In genomic region chr11:40129276-40129675, GRCh38 we compare ENCODE assay signal across 10 cellular contexts.
A peak's percentile ranks its signal among the peaks of the same experiment; 100 is the strongest.
DNase-seq lines count a peak whose midpoint lies in the region; ATAC-seq and TF ChIP-seq lines count a peak whose summit lies in the region.
"Had no signal": no experiment of that assay in that cellular context is flagged by ENCODE, and none has a peak within 500 bp of the region (broad histone marks: within the 10 kb centered on the region; RNA-seq: fewer than 3 reads in every experiment).

No MANE protein-coding gene starts in this region.

- no peak overlapping the region for H2AFZ ChIP-seq in IMR-90 (replicated peaks; ENCODE audit: low read length, poor library complexity)

- H3K9me1 ChIP-seq in IMR-90 (ENCODE audit: insufficient read depth, low read length), result no peaks in the 10 kb centered on the region

- H4K8ac ChIP-seq in IMR-90 (ENCODE audit: low read depth in 2 of 2, low read length in 2 of 2), result no peak overlapping the region

- BruUV-seq in Caco-2 (replicated peaks; lab: Mats Ljungman, UMichigan) (no TSS peak), IMR-90 (replicated peaks; lab: Mats Ljungman, UMichigan) (no TSS peak)

- no peaks in the 10 kb centered on the region for H3K79me1 ChIP-seq in IMR-90 (ENCODE audit: low read depth in 1 of 2, low read length in 2 of 2)

- no peak for TF ChIP-seq POLR2A in IMR-90 (IDR thresholded peaks at IDR 0.05; ENCODE audit: low read depth, low read length)

- no peak overlapping the region for H3K4ac ChIP-seq in IMR-90 (ENCODE audit: low read depth, low read length)

- H2BK20ac ChIP-seq in IMR-90 (ENCODE audit: low read depth, low read length), result no peak overlapping the region

- H3K27ac Mint-ChIP-seq in Caco-2 (ENCODE audit: unreplicated experiment), result no peak overlapping the region
- H3K27ac Mint-ChIP-seq: activated T-helper 1 cell treated with anti-CD3 and anti-CD28 coated beads, Interleukin-12 subunit alpha, Interleukin-12 subunit beta, Interleukin-2, Interleukin-4 antibody, amounts not matched to agents 30 ng/mL and 10 ng/mL and 1 ng/mL, durations not matched to agents 14 hours and 24 hours and 36 hours had no signal

- H3K36me3 ChIP-seq in Caco-2 (ENCODE audit: control insufficient read depth, insufficient read depth, low read length) (no peaks in the 10 kb centered on the region), IMR-90 (ENCODE audit: control insufficient read depth, insufficient read depth, low read length) (no peaks in the 10 kb centered on the region)

- DNase-seq in Caco-2 (peak in 1 of 2 experiments; percentile 18), IMR-90 (no peak), SKM-1 treated with dmso at 0.1 percent for 144 hours (lab: John Stamatoyannopoulos, UW; ENCODE audit: unreplicated experiment) (peak; percentile 26), left lobe of liver (ENCODE audit: low spot score) (no peak), GOT3 (lab: John Stamatoyannopoulos, UW) (no peak), NCI-H226 (no peak), foreskin fibroblast (no peak)
- no peak for DNase-seq in effector CD4-positive, alpha-beta T cell

- H3K27me3 ChIP-seq in Caco-2 (replicated peaks; ENCODE audit: control insufficient read depth, insufficient read depth, low read length) (no peaks in the 10 kb centered on the region), IMR-90 (ENCODE audit: control insufficient read depth, insufficient read depth, low read length) (no peaks in the 10 kb centered on the region)

- peaks cover 9% of the 10 kb centered on the region for H3K27me3 Mint-ChIP-seq in Caco-2 (ENCODE audit: insufficient read depth, unreplicated experiment)

- no peak overlapping the region for H3K56ac ChIP-seq in IMR-90 (ENCODE audit: extremely low read depth, insufficient read depth, low read length)

- no peak for TF ChIP-seq RAD21 in IMR-90 (IDR thresholded peaks at IDR 0.05; ENCODE audit: low read length)

- H3K14ac ChIP-seq in IMR-90 (replicated peaks; ENCODE audit: low read depth, low read length), result no peak overlapping the region

- no peak overlapping the region for H2AK9ac ChIP-seq in IMR-90 (replicated peaks; ENCODE audit: low read depth, low read length, poor library complexity)

- no peak overlapping the region for H4K91ac ChIP-seq in IMR-90 (ENCODE audit: insufficient read depth, low read depth, low read length)

- H4K5ac ChIP-seq in IMR-90 (ENCODE audit: low read depth, low read length), result no peak overlapping the region

- peaks cover 7% of the 10 kb centered on the region for H3K4me1 Mint-ChIP-seq in Caco-2 (ENCODE audit: low read depth, unreplicated experiment)

- POLR2A ChIA-PET in Caco-2 (lab: Charles Lee), result no interaction called here
- POLR2A ChIA-PET in IMR-90 (lab: Charles Lee; ENCODE audit: unreplicated experiment), result no interaction called here

- in situ Hi-C loops in IMR-90 (cut with MboI; ENCODE audit: low sequenced_read_pairs), result no loop called here

- H3K18ac ChIP-seq in IMR-90 (ENCODE audit: low read depth, low read length), result no peak overlapping the region

- no CpG with 5 or more reads among the region's 1 CpG for WGBS in IMR-90 (ENCODE audit: extremely low coverage in 2 of 2, insufficient read length in 1 of 2), 2 experiments

- no peak overlapping the region for H3K9ac ChIP-seq in IMR-90 (ENCODE audit: low read depth, low read length)

- TF ChIP-seq CTCF in Caco-2 (IDR thresholded peaks at IDR 0.05; ENCODE audit: insufficient read depth in 1 of 2, low read depth in 1 of 2, low read length in 1 of 2, severe bottlenecking in 1 of 2, unreplicated experiment in 1 of 2) (peak; percentile 39 to 47), IMR-90 (conservative IDR thresholded peaks at IDR 0.05; ENCODE audit: low read depth, low read length) (0 out of 2 replicates have a peak, but pooled peaks have one; percentile 13), foreskin fibroblast (IDR thresholded peaks at IDR 0.05; ENCODE audit: low read depth, low read length) (no peak)

- CTCF ChIA-PET in Caco-2 (lab: Charles Lee) (no interaction called here), IMR-90 (lab: Yijun Ruan, JAX) (no interaction called here)

- H2AK5ac ChIP-seq in IMR-90 (ENCODE audit: low read depth, low read length), result no peak overlapping the region

- no peak for ATAC-seq in IMR-90 (ENCODE audit: low read depth)
- peak; percentile 60 for ATAC-seq in left lobe of liver
- ATAC-seq: esophagus mucosa had no signal

- dilution Hi-C loops in IMR-90 (cut with HindIII; ENCODE audit: low sequenced_read_pairs, unreplicated experiment), result no loop called here

- no peak overlapping the region for H3K23ac ChIP-seq in IMR-90 (ENCODE audit: low read depth, low read length)

- no peaks in the 10 kb centered on the region for H3K36me3 Mint-ChIP-seq in Caco-2 (ENCODE audit: insufficient read depth, unreplicated experiment)

- intact Hi-C loops in Caco-2 (cut with micrococcal nuclease; ENCODE audit: unreplicated experiment) (loop anchor here (2.0 to 10.0 kb wide), 4 partner anchors 314 to 754 kb away; no protein-coding TSS in a partner anchor), IMR-90 (cut with micrococcal nuclease) (no loop called here)

- H3K4me3 Mint-ChIP-seq in Caco-2 (ENCODE audit: unreplicated experiment), result no peak overlapping the region
- H3K4me3 Mint-ChIP-seq: activated T-helper 1 cell treated with anti-CD3 and anti-CD28 coated beads, Interleukin-12 subunit alpha, Interleukin-12 subunit beta, Interleukin-2, Interleukin-4 antibody, amounts not matched to agents 30 ng/mL and 10 ng/mL and 1 ng/mL, durations not matched to agents 14 hours and 24 hours and 36 hours had no signal

- H3K4me1 ChIP-seq in Caco-2, result no peaks in the 10 kb centered on the region
- H3K4me1 ChIP-seq in IMR-90 (ENCODE audit: control insufficient read depth, insufficient read depth, low read length), result no peaks in the 10 kb centered on the region

- H3K9me3 ChIP-seq in Caco-2 (no peaks in the 10 kb centered on the region), IMR-90 (ENCODE audit: control insufficient read depth, insufficient read depth, low read length) (no peaks in the 10 kb centered on the region)

- no peak overlapping the region for H2BK120ac ChIP-seq in IMR-90 (ENCODE audit: low read depth, low read length)

- H3K27ac ChIP-seq in IMR-90 (ENCODE audit: insufficient read depth, low read length), result no peak overlapping the region

- no peak overlapping the region for H2BK15ac ChIP-seq in IMR-90 (ENCODE audit: low read depth, low read length)

- H3K9me3 Mint-ChIP-seq in Caco-2 (ENCODE audit: unreplicated experiment), result no peaks in the 10 kb centered on the region
- H3K9me3 Mint-ChIP-seq: activated T-helper 1 cell treated with anti-CD3 and anti-CD28 coated beads, Interleukin-12 subunit alpha, Interleukin-12 subunit beta, Interleukin-2, Interleukin-4 antibody, amounts not matched to agents 30 ng/mL and 10 ng/mL and 1 ng/mL, durations not matched to agents 14 hours and 24 hours and 36 hours had no signal

- no peaks in the 10 kb centered on the region for H4K20me1 ChIP-seq in IMR-90 (ENCODE audit: insufficient read depth, low read length)

- H2BK5ac ChIP-seq in IMR-90 (ENCODE audit: low read depth, low read length, poor library complexity, severe bottlenecking), result no peak overlapping the region

- H3K4me3 ChIP-seq in Caco-2 (ENCODE audit: low read depth, low read length) (no peak overlapping the region), IMR-90 (ENCODE audit: insufficient read depth, low read depth, low read length) (no peak overlapping the region), foreskin fibroblast (ENCODE audit: low read depth in 1 of 2, low read length in 2 of 2) (no peak overlapping the region)

- H3K4me2 ChIP-seq in IMR-90 (ENCODE audit: low read depth, low read length), result no peak overlapping the region

TF ChIP-seq in IMR-90, 13 proteins besides CTCF, POLR2A, EP300 and RAD21:
- TF ChIP-seq MAZ (IDR thresholded peaks at IDR 0.05; ENCODE audit: borderline replicate concordance, low read depth, low read length) (no peak), SMC3 (IDR thresholded peaks at IDR 0.05; ENCODE audit: low read depth, low read length) (no peak), CHD1 (IDR thresholded peaks at IDR 0.05; ENCODE audit: low read depth, low read length) (no peak), MXI1 (IDR thresholded peaks at IDR 0.05; ENCODE audit: borderline replicate concordance, low read depth, low read length) (no peak), CEBPB (IDR thresholded peaks at IDR 0.05; ENCODE audit: low read depth, low read length) (no peak), BHLHE40 (IDR thresholded peaks at IDR 0.05; ENCODE audit: low read depth, low read length) (no peak), NFE2L2 (IDR thresholded peaks at IDR 0.05; ENCODE audit: low read depth, low read length) (no peak), ELK1 (IDR thresholded peaks at IDR 0.05; ENCODE audit: borderline replicate concordance, low read depth, low read length) (no peak), RFX5 (IDR thresholded peaks at IDR 0.05; ENCODE audit: low read depth, low read length) (no peak), MAFK (IDR thresholded peaks at IDR 0.05; ENCODE audit: low read depth, low read length) (no peak), USF2 (IDR thresholded peaks at IDR 0.05; ENCODE audit: low read depth, low read length) (no peak), RCOR1 (IDR thresholded peaks at IDR 0.05; ENCODE audit: insufficient replicate concordance, low read length) (no peak)
